ENCODE assay signal across 1 cellular context in genomic region chr9:99472240-99472915, GRCh38.
TF ChIP-seq lines count a peak whose summit lies in the region.

No MANE protein-coding gene starts in this region.

TF ChIP-seq in neural cell, 6 proteins besides CTCF, POLR2A, EP300 and RAD21 (continued from another document):
- no peak for TF ChIP-seq REST (IDR thresholded peaks at IDR 0.05; ENCODE audit: borderline replicate concordance)
